14 cellular contexts compared by ENCODE assay signal in genomic region chr1:151325231-151325630, GRCh38. TPM values are rescaled to one million over a fixed set of nuclear protein-coding genes. Genes with fewer than 3 reads are reported as not detected.
DNase-seq lines count a peak whose midpoint lies in the region; ATAC-seq and TF ChIP-seq lines count a peak whose summit lies in the region.
"Had no signal": no experiment of that assay in that cellular context is flagged by ENCODE, and none has a peak within 500 bp of the region (broad histone marks: within the 10 kb centered on the region; RNA-seq: fewer than 3 reads in every experiment).

No MANE protein-coding gene starts in this region.

- CTCF ChIA-PET in activated CD4-positive, alpha-beta T cell treated with anti-CD3 and anti-CD28 coated beads, Interleukin-2, amount 10 ng/mL, durations not matched to agents 7 days and 5 days (lab: Charles Lee) = interaction anchor here (0.6 to 8.1 kb wide), 5 partner anchors 8 to 53 kb away, joined by 3 to 50 read pairs (median 3); no protein-coding TSS in a partner anchor

- H3K36me3 Mint-ChIP-seq in activated CD4-positive, alpha-beta T cell treated with anti-CD3 and anti-CD28 coated beads, Interleukin-2, amount 10 ng/mL, durations not matched to agents 7 days and 5 days (ENCODE audit: low read depth) = peaks cover 27% of the 10 kb centered on the region

- peaks cover 48% of the 10 kb centered on the region for H3K79me2 ChIP-seq in fibroblast of lung (ENCODE audit: control insufficient read depth, insufficient read depth, low read length)

- H3K4me2 ChIP-seq in fibroblast of lung (ENCODE audit: extremely low read depth, insufficient read depth, low read length) = peak overlapping the region; percentile 97
- peak overlapping the region; percentile 96 for H3K4me2 ChIP-seq in skeletal muscle satellite cell (ENCODE audit: low read length)

- H3K9me3 ChIP-seq in SJSA1 (replicated peaks) (no peaks in the 10 kb centered on the region), fibroblast of lung (ENCODE audit: control insufficient read depth, insufficient read depth, low read depth, low read length) (no peaks in the 10 kb centered on the region), skeletal muscle satellite cell (replicated peaks; ENCODE audit: low read length) (no peaks in the 10 kb centered on the region)
- H3K9me3 ChIP-seq: heart right ventricle, tibial nerve had no signal

- H3K36me3 ChIP-seq in SJSA1 (peaks cover 57% of the 10 kb centered on the region), fibroblast of lung (ENCODE audit: control insufficient read depth, insufficient read depth, low read length) (peaks cover 8% of the 10 kb centered on the region), skeletal muscle satellite cell (ENCODE audit: insufficient read depth, low read length) (peaks cover 28% of the 10 kb centered on the region)

- no peaks in the 10 kb centered on the region for H3K27me3 Mint-ChIP-seq in activated CD4-positive, alpha-beta T cell treated with anti-CD3 and anti-CD28 coated beads, Interleukin-2, amount 10 ng/mL, durations not matched to agents 7 days and 5 days

- peaks cover 47% of the 10 kb centered on the region for H3K4me1 Mint-ChIP-seq in activated CD4-positive, alpha-beta T cell treated with anti-CD3 and anti-CD28 coated beads, Interleukin-2, amount 10 ng/mL, durations not matched to agents 7 days and 5 days

- peak overlapping the region; percentile 92 for H3K27ac Mint-ChIP-seq in activated CD4-positive, alpha-beta T cell treated with anti-CD3 and anti-CD28 coated beads, Interleukin-2, amount 10 ng/mL, durations not matched to agents 7 days and 5 days

- H3K27me3 ChIP-seq in SJSA1 (replicated peaks) (no peaks in the 10 kb centered on the region), fibroblast of lung (ENCODE audit: control insufficient read depth, insufficient read depth, low read length) (no peaks in the 10 kb centered on the region), skeletal muscle satellite cell (ENCODE audit: control insufficient read depth, insufficient read depth, low read length) (no peaks in the 10 kb centered on the region)
- H3K27me3 ChIP-seq: heart right ventricle, tibial nerve had no signal

- H4K20me1 ChIP-seq in fibroblast of lung (ENCODE audit: control insufficient read depth, extremely low read depth, insufficient read depth, low read length) = no peaks in the 10 kb centered on the region

- DNase-seq in activated CD4-positive, alpha-beta T cell treated with anti-CD3 and anti-CD28 coated beads, Interleukin-2, amount 10 ng/mL, durations not matched to agents 7 days and 5 days = no peak
- DNase-seq in activated CD4-positive, alpha-beta T cell treated with anti-CD3 and anti-CD28 coated beads, Interleukin-2, amount 50 U/mL, for 1 hour = no peak
- DNase-seq in SJSA1 (ENCODE audit: low read depth in 1 of 2, low spot score in 2 of 2) = no peak
- DNase-seq in fibroblast of lung (ENCODE audit: low read depth in 2 of 2) = peak in 1 of 2 donors; percentile 50
- DNase-seq in HuH-7 (ENCODE audit: low spot score) = no peak
- DNase-seq in foreskin melanocyte = no peak
- DNase-seq: ACHN, heart right ventricle, NCI-H2029 treated with DMSO at 0.1 percent for 48 hours had no signal

- peak overlapping the region; percentile 55; the same call in 1 of the 2 replicates for H3K4me3 ChIP-seq in SJSA1
- H3K4me3 ChIP-seq in fibroblast of lung (replicated peaks in 1 of 4; ENCODE audit: control extremely low read depth in 1 of 4, insufficient read depth in 1 of 4, low read depth in 3 of 4, low read length in 4 of 4) = peak overlapping the region in 2 of 4 experiments; percentile 92 to 93
- peak overlapping the region; percentile 77 for H3K4me3 ChIP-seq in skeletal muscle satellite cell (ENCODE audit: low read length)

- POLR2A ChIA-PET in activated CD4-positive, alpha-beta T cell treated with anti-CD3 and anti-CD28 coated beads, Interleukin-2, amount 10 ng/mL, durations not matched to agents 7 days and 5 days (lab: Charles Lee) = interaction anchor here (0.9 kb wide), 1 partner anchor 10 kb away, joined by 3 read pairs; no protein-coding TSS in a partner anchor

- no peaks in the 10 kb centered on the region for H3K9me3 Mint-ChIP-seq in activated CD4-positive, alpha-beta T cell treated with anti-CD3 and anti-CD28 coated beads, Interleukin-2, amount 10 ng/mL, durations not matched to agents 7 days and 5 days

- H3K4me3 Mint-ChIP-seq in activated CD4-positive, alpha-beta T cell treated with anti-CD3 and anti-CD28 coated beads, Interleukin-2, amount 10 ng/mL, durations not matched to agents 7 days and 5 days = peak overlapping the region; percentile 97

- TF ChIP-seq CTCF in fibroblast of lung (conservative IDR thresholded peaks at IDR 0.05 in 1 of 2, IDR thresholded peaks at IDR 0.05 in 1 of 2; ENCODE audit: low read depth in 1 of 2, low read length in 2 of 2) = no peak

- H3K9ac ChIP-seq in fibroblast of lung (ENCODE audit: insufficient read depth, low read length) (no peak overlapping the region), skeletal muscle satellite cell (ENCODE audit: low read depth, low read length) (peak overlapping the region; percentile 99)

- H3K4me1 ChIP-seq in SJSA1 (replicated peaks) (peaks cover 34% of the 10 kb centered on the region), fibroblast of lung (ENCODE audit: control insufficient read depth, extremely low read depth, insufficient read depth, low read length) (peaks cover 5% of the 10 kb centered on the region), skeletal muscle satellite cell (ENCODE audit: control insufficient read depth, insufficient read depth, low read length) (peaks cover 25% of the 10 kb centered on the region)

- ATAC-seq in HG02798 (IDR thresholded peaks at IDR 0.05; ENCODE audit: poor library complexity, unreplicated experiment) = no peak
- ATAC-seq: heart right ventricle, Panc1 had no signal

- H3K27ac ChIP-seq in SJSA1 (peak overlapping the region; percentile 98), fibroblast of lung (ENCODE audit: insufficient read depth, low read length) (peak overlapping the region; percentile 93)
- H3K27ac ChIP-seq: HL-60 had no signal

- H2AFZ ChIP-seq in fibroblast of lung (ENCODE audit: low read length) = no peak overlapping the region

RNA-seq across cellular contexts. Expression of gene PI4KB, which starts 2.0 kb away (rescaled TPM):
- total RNA-seq in activated CD4-positive, alpha-beta T cell treated with anti-CD3 and anti-CD28 coated beads, Interleukin-2, amount 10 ng/mL, durations not matched to agents 7 days and 5 days = 10 to 100 TPM; 62.8 to 69.5 TPM
- total RNA-seq in SJSA1 (2014; rRNA removed; shearing (Covaris generic)) = 30.5 and 60.4 TPM in 2 replicates
- total RNA-seq in fibroblast of lung = 42.1 and 65.7 TPM in 2 replicates
- polyA plus RNA-seq in fibroblast of lung = 75.4 and 92.9 TPM in 2 replicates
- polyA plus RNA-seq in fibroblast of lung (2012) = 47.5 and 58.3 TPM in 2 replicates
- polyA minus RNA-seq in fibroblast of lung (ENCODE audit: low replicate concordance) = 181 and 222 TPM in 2 replicates
- total RNA-seq in skeletal muscle satellite cell (2012; rRNA removed) = 38.3 and 43.2 TPM in 2 replicates

RNA-seq across cellular contexts. Expression of gene RFX5, which starts 21.8 kb away (rescaled TPM):
- total RNA-seq in activated CD4-positive, alpha-beta T cell treated with anti-CD3 and anti-CD28 coated beads, Interleukin-2, amount 10 ng/mL, durations not matched to agents 7 days and 5 days = 10 to 100 TPM; 69.7 to 76.4 TPM
- total RNA-seq in SJSA1 (2014; rRNA removed; shearing (Covaris generic)) = 32.2 and 46.9 TPM in 2 replicates
- 21.6 and 35.5 TPM in 2 replicates for total RNA-seq in fibroblast of lung
- polyA plus RNA-seq in fibroblast of lung = 18.4 and 20.1 TPM in 2 replicates
- polyA plus RNA-seq in fibroblast of lung (2012) = 15.2 and 16.1 TPM in 2 replicates
- 20.7 and 104 TPM in 2 replicates for polyA minus RNA-seq in fibroblast of lung (ENCODE audit: low replicate concordance)
- 19.2 and 34.5 TPM in 2 replicates for total RNA-seq in skeletal muscle satellite cell (2012; rRNA removed)

RNA-seq across cellular contexts. Expression of gene ZNF687, which starts 43.1 kb away (rescaled TPM):
- 10 to 100 TPM; 27.4 to 27.7 TPM for total RNA-seq in activated CD4-positive, alpha-beta T cell treated with anti-CD3 and anti-CD28 coated beads, Interleukin-2, amount 10 ng/mL, durations not matched to agents 7 days and 5 days
- 12.5 and 14.5 TPM in 2 replicates for total RNA-seq in SJSA1 (2014; rRNA removed; shearing (Covaris generic))
- 8.2 and 11.7 TPM in 2 replicates for total RNA-seq in fibroblast of lung
- polyA plus RNA-seq in fibroblast of lung = 7.2 and 7.6 TPM in 2 replicates
- polyA plus RNA-seq in fibroblast of lung (2012) = 9.0 and 9.6 TPM in 2 replicates
- 41.4 and 61.9 TPM in 2 replicates for polyA minus RNA-seq in fibroblast of lung (ENCODE audit: low replicate concordance)
- 9.9 and 11.6 TPM in 2 replicates for total RNA-seq in skeletal muscle satellite cell (2012; rRNA removed)

RNA-seq across cellular contexts. Expression of gene SELENBP1, which starts 47.3 kb away (rescaled TPM):
- not detected for total RNA-seq in activated CD4-positive, alpha-beta T cell treated with anti-CD3 and anti-CD28 coated beads, Interleukin-2, amount 10 ng/mL, durations not matched to agents 7 days and 5 days
- total RNA-seq in SJSA1 (2014; rRNA removed; shearing (Covaris generic)) = 21.6 and 31.1 TPM in 2 replicates
- total RNA-seq in fibroblast of lung = 59.6 and 65.9 TPM in 2 replicates
- polyA plus RNA-seq in fibroblast of lung = 60.6 and 85.4 TPM in 2 replicates
- polyA plus RNA-seq in fibroblast of lung (2012) = 54.3 and 72.6 TPM in 2 replicates
- 58.4 and 79.8 TPM in 2 replicates for polyA minus RNA-seq in fibroblast of lung (ENCODE audit: low replicate concordance)
- 21.4 and 25.9 TPM in 2 replicates for total RNA-seq in skeletal muscle satellite cell (2012; rRNA removed)
